ENCODE assay signal across 1 cellular context in genomic region chr1:156742801-156743200, GRCh38.
TF ChIP-seq lines count a peak whose summit lies in the region.

No MANE protein-coding gene starts in this region.

TF ChIP-seq in H1, 55 proteins besides CTCF, POLR2A, EP300 and RAD21:
- TF ChIP-seq SP1 (IDR thresholded peaks at IDR 0.05; ENCODE audit: low read depth, low read length), result 0 out of 2 replicates have a peak, but pooled peaks have one; percentile 6
- no peak for TF ChIP-seq CTBP2 (IDR thresholded peaks at IDR 0.05; ENCODE audit: borderline replicate concordance, insufficient read depth, insufficient read length, low read length)
